8 cellular contexts compared by ENCODE assay signal in the genomic region with DNA sequence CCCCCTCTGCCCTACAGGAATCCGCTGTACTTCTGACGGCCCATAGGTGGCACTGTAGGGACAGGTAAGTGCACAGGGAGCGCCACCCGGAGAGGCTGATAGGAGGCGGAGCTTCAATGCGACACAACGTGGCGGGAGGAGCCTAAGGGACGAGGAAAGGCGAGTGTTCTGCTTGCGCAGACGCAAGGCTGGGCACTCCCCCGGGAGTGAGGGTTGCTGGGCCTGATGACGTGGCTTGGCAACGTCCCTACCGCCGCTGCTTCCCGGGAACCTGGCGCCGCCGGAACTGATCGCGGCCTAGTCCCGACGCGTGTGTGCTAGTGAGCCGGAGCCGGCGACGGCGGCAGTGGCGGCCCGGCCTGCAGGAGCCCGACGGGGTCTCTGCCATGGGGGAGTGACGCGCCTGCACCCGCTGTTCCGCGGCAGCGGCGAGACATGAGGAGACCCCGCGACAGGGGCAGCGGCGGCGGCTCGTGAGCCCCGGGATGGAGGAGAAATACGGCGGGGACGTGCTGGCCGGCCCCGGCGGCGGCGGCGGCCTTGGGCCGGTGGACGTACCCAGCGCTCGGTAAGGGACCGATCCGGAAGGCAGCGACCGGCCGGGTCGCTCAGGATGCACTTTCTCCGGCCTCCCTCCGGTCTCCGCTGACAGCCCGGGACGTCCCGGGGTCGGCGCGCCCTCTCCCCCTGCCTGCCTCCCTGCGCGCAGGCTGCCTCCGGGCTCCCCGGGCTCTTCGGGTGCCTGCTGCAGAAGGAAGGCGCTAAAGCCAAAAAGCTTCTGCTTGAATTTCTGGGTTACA. TPM values are rescaled to one million over a fixed set of nuclear protein-coding genes. Genes with fewer than 3 reads are reported as not detected.
DNase-seq lines count a peak whose midpoint lies in the region; ATAC-seq lines count a peak whose summit lies in the region.

A gene (plus strand): TSS at position 244 of the 800 bp plus-strand sequence. CDS start 242 bp downstream, at position 486.

- H3K36me3 ChIP-seq in mesenchymal stem cell (ENCODE audit: control insufficient read depth in 1 of 2, insufficient read depth in 2 of 2, low read depth in 1 of 2, low read length in 2 of 2) = peaks cover 0 to 22% of the 10 kb centered on the region in 2 experiments

- H3K27ac Mint-ChIP-seq in effector memory CD8-positive, alpha-beta T cell = peak within 1 kb of the TSS; percentile 97 to 98

- peak within 1 kb of the TSS; percentile 93 to 96 for H3K18ac ChIP-seq in mesenchymal stem cell (ENCODE audit: low read depth in 1 of 2, low read length in 2 of 2)

- H3K36me3 Mint-ChIP-seq in effector memory CD8-positive, alpha-beta T cell (ENCODE audit: insufficient read depth) = peaks cover 32% of the 10 kb centered on the region

- DNase-seq in COLO829 (ENCODE audit: low spot score) (peak; percentile 89), HT-29 (ENCODE audit: low spot score) (peak; percentile 98), NOMO-1 (lab: John Stamatoyannopoulos, UW; ENCODE audit: unreplicated experiment in 2 of 2) (peak; percentile 99), mesenchymal stem cell (peak; percentile 99)
- peak; percentile 95 to 98 for DNase-seq in activated CD8-positive, alpha-beta memory T cell treated with anti-CD3 and anti-CD28 coated beads for 4 hours (ENCODE audit: low read depth in 2 of 2)
- peak; percentile 97 to 98 (median 98) for DNase-seq in effector memory CD8-positive, alpha-beta T cell
- DNase-seq in stimulated activated CD8-positive, alpha-beta memory T cell treated with anti-CD3 and anti-CD28 coated beads, Interleukin-15, amount 100 ng/mL, for 1 hour (ENCODE audit: low read depth) = peak; percentile 96

- H3K4ac ChIP-seq in mesenchymal stem cell (ENCODE audit: low read depth in 1 of 2, low read length in 2 of 2) = peak within 1 kb of the TSS; percentile 52 to 90

- peak within 1 kb of the TSS in 1 of 2 experiments; percentile 67 for H3K14ac ChIP-seq in mesenchymal stem cell (ENCODE audit: low read length in 2 of 2)

- H2BK120ac ChIP-seq in mesenchymal stem cell (ENCODE audit: low read depth, low read length) = no peak within 1 kb of the TSS

- H2BK15ac ChIP-seq in mesenchymal stem cell (ENCODE audit: low read depth, poor library complexity, severe bottlenecking) = peak within 1 kb of the TSS; percentile 90

- peak within 1 kb of the TSS; percentile 84 for H2AFZ ChIP-seq in mesenchymal stem cell (ENCODE audit: low read depth, low read length)

- H3K23ac ChIP-seq in mesenchymal stem cell (ENCODE audit: low read length in 2 of 2) = no peak within 1 kb of the TSS

- H3K79me1 ChIP-seq in mesenchymal stem cell (replicated peaks; ENCODE audit: low read length, poor library complexity, severe bottlenecking) = peaks cover 9% of the 10 kb centered on the region

- peak within 1 kb of the TSS; percentile 96 for H3K9ac ChIP-seq in mesenchymal stem cell (ENCODE audit: low read length)

- under 1% methylated on average over 75 of the region's 83 CpGs for WGBS in mesenchymal stem cell

- H3K4me3 ChIP-seq in mesenchymal stem cell (ENCODE audit: insufficient read depth in 1 of 2, low read depth in 1 of 2, low read length in 2 of 2) = peak within 1 kb of the TSS; percentile 87 to 91

- H3K9me3 ChIP-seq in mesenchymal stem cell (ENCODE audit: control insufficient read depth, low read length) = no peaks in the 10 kb centered on the region

- no peak within 1 kb of the TSS for H2AK5ac ChIP-seq in mesenchymal stem cell (ENCODE audit: low read length, severe bottlenecking)

- peak within 1 kb of the TSS; percentile 46 for H2BK5ac ChIP-seq in mesenchymal stem cell (ENCODE audit: low read depth, low read length, poor library complexity, severe bottlenecking)

- H3K9me3 Mint-ChIP-seq in effector memory CD8-positive, alpha-beta T cell = no peaks in the 10 kb centered on the region

- H3K27me3 Mint-ChIP-seq in effector memory CD8-positive, alpha-beta T cell = no peaks in the 10 kb centered on the region

- H3K4me3 Mint-ChIP-seq in effector memory CD8-positive, alpha-beta T cell = peak within 1 kb of the TSS; percentile 92 to 93

- H4K8ac ChIP-seq in mesenchymal stem cell (ENCODE audit: low read length) = peak within 1 kb of the TSS; percentile 97

- peak within 1 kb of the TSS; percentile 91 for H3K4me2 ChIP-seq in mesenchymal stem cell (ENCODE audit: low read length, poor library complexity, severe bottlenecking)

- H2BK12ac ChIP-seq in mesenchymal stem cell (ENCODE audit: low read length in 2 of 2) = no peak within 1 kb of the TSS

- no peaks in the 10 kb centered on the region for H3K27me3 ChIP-seq in mesenchymal stem cell (ENCODE audit: control insufficient read depth in 1 of 2, insufficient read depth in 1 of 2, low read length in 2 of 2)

- peak within 1 kb of the TSS; percentile 90 for H4K91ac ChIP-seq in mesenchymal stem cell (ENCODE audit: low read length)

- peaks cover 3% of the 10 kb centered on the region for H3K4me1 ChIP-seq in mesenchymal stem cell (ENCODE audit: control insufficient read depth, insufficient read depth, low read depth, low read length)

- peaks cover 10 to 23% of the 10 kb centered on the region in 2 donors for H3K4me1 Mint-ChIP-seq in effector memory CD8-positive, alpha-beta T cell (ENCODE audit: low read depth in 2 of 2)

- peak within 1 kb of the TSS; percentile 76 for H3K27ac ChIP-seq in mesenchymal stem cell (ENCODE audit: low read length, poor library complexity, severe bottlenecking)

- peak; percentile 98 for ATAC-seq in GM19468 (IDR thresholded peaks at IDR 0.05; ENCODE audit: extremely low read depth, unreplicated experiment)
- peak; percentile 97 for ATAC-seq in effector memory CD8-positive, alpha-beta T cell (replicated peaks)

RNA-seq across cellular contexts. Expression of the gene that starts here (rescaled TPM):
- total RNA-seq in HT-29 (2014; rRNA removed; shearing (Covaris generic)) = 48.8 and 66.2 TPM in 2 replicates
- 37.6 TPM for polyA plus RNA-seq in mesenchymal stem cell (2013, experiment 1 of 2)
- polyA plus RNA-seq in mesenchymal stem cell (2013, experiment 2 of 2) = 44.7 TPM

Comparison
In these comparisons a context has a peak if more than half of its experiments do, and no peak if none do; other contexts are left out.
1. Peak in every context shown above with its lines: DNase-seq, ATAC-seq, H3K4me3 ChIP-seq and H3K27ac ChIP-seq.